ENCODE assay signal across 1 cellular context in genomic region chr7:101017099-101017777, GRCh38.
TF ChIP-seq lines count a peak whose summit lies in the region.

No MANE protein-coding gene starts in this region.

TF ChIP-seq in HepG2, 621 proteins besides CTCF, POLR2A, EP300 and RAD21 (continued from another document and continues in another):
- TF ChIP-seq E2F1 (CRISPR knock-in tag; IDR thresholded peaks at IDR 0.05): no peak
- peak; percentile 90 for TF ChIP-seq ZSCAN25 (CRISPR knock-in tag; IDR thresholded peaks at IDR 0.05)
- no peak for TF ChIP-seq KLF16 (CRISPR knock-in tag; IDR thresholded peaks at IDR 0.05)
- TF ChIP-seq ZNF350 (CRISPR knock-in tag; IDR thresholded peaks at IDR 0.05; ENCODE audit: borderline replicate concordance, low read depth): no peak
- TF ChIP-seq ZSCAN31 (CRISPR knock-in tag; IDR thresholded peaks at IDR 0.05; ENCODE audit: low read depth): no peak
- TF ChIP-seq ZNF747 (CRISPR knock-in tag; IDR thresholded peaks at IDR 0.05; ENCODE audit: borderline replicate concordance): no peak
- TF ChIP-seq TCF12 (IDR thresholded peaks at IDR 0.05): no peak
- no peak for TF ChIP-seq TCF12 (CRISPR knock-in tag; IDR thresholded peaks at IDR 0.05)
- peak; percentile 97 for TF ChIP-seq ETV5 (CRISPR knock-in tag; IDR thresholded peaks at IDR 0.05; ENCODE audit: borderline replicate concordance)
- TF ChIP-seq PRMT3 (CRISPR knock-in tag; IDR thresholded peaks at IDR 0.05; ENCODE audit: borderline replicate concordance, low read depth): no peak
- no peak for TF ChIP-seq ZNF574 (CRISPR knock-in tag; IDR thresholded peaks at IDR 0.05)
- no peak for TF ChIP-seq ZNF232 (CRISPR knock-in tag; IDR thresholded peaks at IDR 0.05; ENCODE audit: borderline replicate concordance)
- no peak for TF ChIP-seq USF2 (IDR thresholded peaks at IDR 0.05; ENCODE audit: low read depth, low read length)
- no peak for TF ChIP-seq USF2 (CRISPR knock-in tag; IDR thresholded peaks at IDR 0.05; ENCODE audit: borderline replicate concordance)
- no peak for TF ChIP-seq GLMP (CRISPR knock-in tag; IDR thresholded peaks at IDR 0.05; ENCODE audit: borderline replicate concordance)
- TF ChIP-seq DMTF1 (CRISPR knock-in tag; IDR thresholded peaks at IDR 0.05): no peak
- TF ChIP-seq PHF8 (CRISPR knock-in tag; IDR thresholded peaks at IDR 0.05): no peak
- TF ChIP-seq ZNF138 (CRISPR knock-in tag; IDR thresholded peaks at IDR 0.05; ENCODE audit: low read depth): no peak
- no peak for TF ChIP-seq THRA (CRISPR knock-in tag; IDR thresholded peaks at IDR 0.05; ENCODE audit: borderline replicate concordance)
- TF ChIP-seq IKZF1 (IDR thresholded peaks at IDR 0.05): no peak
- no peak for TF ChIP-seq THAP9 (CRISPR knock-in tag; IDR thresholded peaks at IDR 0.05; ENCODE audit: borderline replicate concordance)
- no peak for TF ChIP-seq ZNF205 (CRISPR knock-in tag; IDR thresholded peaks at IDR 0.05)
- TF ChIP-seq ZFP36L1 (CRISPR knock-in tag; IDR thresholded peaks at IDR 0.05): no peak
- TF ChIP-seq SMARCE1 (IDR thresholded peaks at IDR 0.05; ENCODE audit: borderline replicate concordance): no peak
- 0 out of 2 replicates have a peak, but pooled peaks have one; percentile 29 for TF ChIP-seq EED (CRISPR knock-in tag; IDR thresholded peaks at IDR 0.05)
- no peak for TF ChIP-seq CENPX (CRISPR knock-in tag; IDR thresholded peaks at IDR 0.05)
- TF ChIP-seq ZNF672 (CRISPR knock-in tag; IDR thresholded peaks at IDR 0.05): no peak
- TF ChIP-seq ZBTB10 (CRISPR knock-in tag; IDR thresholded peaks at IDR 0.05; ENCODE audit: borderline replicate concordance): no peak; the same call in 1 of the 2 replicates
- no peak for TF ChIP-seq CERS6 (CRISPR knock-in tag; IDR thresholded peaks at IDR 0.05)
- no peak for TF ChIP-seq ZNF841 (CRISPR knock-in tag; IDR thresholded peaks at IDR 0.05; ENCODE audit: borderline replicate concordance)
- TF ChIP-seq ZBTB7A (CRISPR knock-in tag; IDR thresholded peaks at IDR 0.05): peak; percentile 20; the same call in 1 of the 2 replicates
- no peak for TF ChIP-seq SOX13 (IDR thresholded peaks at IDR 0.05)
- TF ChIP-seq SOX13 (CRISPR knock-in tag; conservative IDR thresholded peaks at IDR 0.05 in 1 of 2, IDR thresholded peaks at IDR 0.05 in 1 of 2): no peak
- TF ChIP-seq ARID2 (CRISPR knock-in tag; IDR thresholded peaks at IDR 0.05; ENCODE audit: borderline replicate concordance): no peak
- no peak for TF ChIP-seq RCOR2 (CRISPR knock-in tag; IDR thresholded peaks at IDR 0.05)
- peak; percentile 76 for TF ChIP-seq RFX5 (IDR thresholded peaks at IDR 0.05; ENCODE audit: low read depth, low read length)
- no peak for TF ChIP-seq MNT (IDR thresholded peaks at IDR 0.05)
- TF ChIP-seq SMAD1 (CRISPR knock-in tag; IDR thresholded peaks at IDR 0.05; ENCODE audit: borderline replicate concordance, low read depth): no peak
- TF ChIP-seq SAP130 (CRISPR knock-in tag; IDR thresholded peaks at IDR 0.05; ENCODE audit: low read depth): peak; percentile 41; the same call in 1 of the 2 replicates
